ENCODE assay signal across 16 cellular contexts in the genomic region with DNA sequence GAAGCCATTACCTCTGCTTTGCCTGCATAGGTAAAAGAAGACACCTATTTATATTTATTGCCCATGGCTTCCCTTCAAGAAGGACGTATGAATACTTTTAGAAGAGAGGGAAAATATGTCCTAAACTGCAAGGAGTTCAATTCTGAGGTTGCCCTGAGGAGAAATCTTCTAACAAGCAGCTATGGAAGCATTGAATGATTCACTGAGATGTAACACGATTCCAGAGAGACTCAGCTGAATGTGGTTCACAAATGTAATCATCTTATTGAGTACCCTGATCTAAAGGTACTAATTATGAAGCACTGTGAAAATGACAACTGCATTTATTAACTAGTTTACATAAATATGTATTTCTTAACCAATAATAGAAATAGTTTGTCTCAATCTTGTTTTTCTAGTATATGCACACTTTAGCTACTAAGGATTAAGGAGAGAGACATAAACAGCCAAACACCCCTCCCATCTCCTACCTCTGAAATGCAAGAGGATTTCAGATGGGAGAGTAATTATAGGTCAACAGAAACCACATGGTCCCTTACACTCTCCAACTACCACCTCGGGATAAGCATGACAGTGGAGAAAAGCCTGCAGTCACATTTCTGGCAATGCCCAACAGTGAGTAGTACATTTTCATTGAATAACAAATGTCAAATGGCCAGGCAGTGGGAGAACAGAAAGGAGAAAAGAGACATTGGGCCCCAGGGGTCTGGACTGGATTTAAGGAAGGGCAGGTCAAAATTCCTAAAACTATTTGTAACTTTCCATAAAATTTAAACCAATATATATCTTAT.
"Had no signal": no experiment of that assay in that cellular context is flagged by ENCODE, and none has a peak within 500 bp of the region (broad histone marks: within the 10 kb centered on the region; RNA-seq: fewer than 3 reads in every experiment).

No MANE protein-coding gene starts in this region.

- H3K4me3 Mint-ChIP-seq: activated CD4-positive, alpha-beta T cell treated with anti-CD3 and anti-CD28 coated beads for 36 hours; activated naive CD8-positive, alpha-beta T cell; natural killer cell treated with Interleukin-12 subunit alpha and Interleukin-12 subunit beta and Interleukin-15 and Interleukin-18, amount 100 ng/mL, for 72 hours; stimulated activated effector memory CD8-positive, alpha-beta T cell treated with anti-CD3 and anti-CD28 coated beads, Interleukin-12 subunit alpha, Interleukin-12 subunit beta, amount 100 ng/mL, for 72 hours; type B pancreatic cell had no signal

- H3K4me1 Mint-ChIP-seq: activated CD4-positive, alpha-beta T cell treated with anti-CD3 and anti-CD28 coated beads for 36 hours; stimulated activated effector memory CD8-positive, alpha-beta T cell treated with anti-CD3 and anti-CD28 coated beads, Interleukin-12 subunit alpha, Interleukin-12 subunit beta, amount 100 ng/mL, for 72 hours had no signal

- H3K4me1 ChIP-seq: parathyroid adenoma, right lobe of liver, stomach had no signal

- H3K27me3 Mint-ChIP-seq: activated CD4-positive, alpha-beta T cell treated with anti-CD3 and anti-CD28 coated beads for 36 hours; activated naive CD8-positive, alpha-beta T cell; natural killer cell treated with Interleukin-12 subunit alpha and Interleukin-12 subunit beta and Interleukin-15 and Interleukin-18, amount 100 ng/mL, for 72 hours; type B pancreatic cell had no signal

- H3K36me3 ChIP-seq: right lobe of liver, stomach, WERI-Rb-1 had no signal

- H3K4me3 ChIP-seq: right lobe of liver, smooth muscle cell, stomach had no signal

- H3K27me3 ChIP-seq: right lobe of liver, stomach had no signal

- H3K27ac ChIP-seq: parathyroid adenoma, right lobe of liver, stomach, WERI-Rb-1 had no signal

- DNase-seq: activated CD4-positive, alpha-beta T cell treated with anti-CD3 and anti-CD28 coated beads for 36 hours; activated CD4-positive, alpha-beta T cell treated with anti-CD3 and anti-CD28 coated beads, Interleukin-2, amount 50 U/mL, for 48 hours; amniotic stem cell; dermis blood vessel endothelial cell; effector memory CD4-positive, alpha-beta T cell; left cardiac atrium; right lobe of liver; stimulated activated CD4-positive, alpha-beta T cell treated with anti-CD3 and anti-CD28 coated beads, Interleukin-4, amount 100 ng/mL, for 24 hours; stomach; WERI-Rb-1 had no signal

- H3K9ac ChIP-seq: parathyroid adenoma had no signal

- H3K27ac Mint-ChIP-seq: activated CD4-positive, alpha-beta T cell treated with anti-CD3 and anti-CD28 coated beads for 36 hours; activated naive CD8-positive, alpha-beta T cell; natural killer cell treated with Interleukin-12 subunit alpha and Interleukin-12 subunit beta and Interleukin-15 and Interleukin-18, amount 100 ng/mL, for 72 hours; stimulated activated effector memory CD8-positive, alpha-beta T cell treated with anti-CD3 and anti-CD28 coated beads, Interleukin-12 subunit alpha, Interleukin-12 subunit beta, amount 100 ng/mL, for 72 hours; type B pancreatic cell had no signal

- H3K36me3 Mint-ChIP-seq: activated naive CD8-positive, alpha-beta T cell; natural killer cell treated with Interleukin-12 subunit alpha and Interleukin-12 subunit beta and Interleukin-15 and Interleukin-18, amount 100 ng/mL, for 72 hours; stimulated activated effector memory CD8-positive, alpha-beta T cell treated with anti-CD3 and anti-CD28 coated beads, Interleukin-12 subunit alpha, Interleukin-12 subunit beta, amount 100 ng/mL, for 72 hours; type B pancreatic cell had no signal
